12 cellular contexts compared by ENCODE assay signal in the genomic region with DNA sequence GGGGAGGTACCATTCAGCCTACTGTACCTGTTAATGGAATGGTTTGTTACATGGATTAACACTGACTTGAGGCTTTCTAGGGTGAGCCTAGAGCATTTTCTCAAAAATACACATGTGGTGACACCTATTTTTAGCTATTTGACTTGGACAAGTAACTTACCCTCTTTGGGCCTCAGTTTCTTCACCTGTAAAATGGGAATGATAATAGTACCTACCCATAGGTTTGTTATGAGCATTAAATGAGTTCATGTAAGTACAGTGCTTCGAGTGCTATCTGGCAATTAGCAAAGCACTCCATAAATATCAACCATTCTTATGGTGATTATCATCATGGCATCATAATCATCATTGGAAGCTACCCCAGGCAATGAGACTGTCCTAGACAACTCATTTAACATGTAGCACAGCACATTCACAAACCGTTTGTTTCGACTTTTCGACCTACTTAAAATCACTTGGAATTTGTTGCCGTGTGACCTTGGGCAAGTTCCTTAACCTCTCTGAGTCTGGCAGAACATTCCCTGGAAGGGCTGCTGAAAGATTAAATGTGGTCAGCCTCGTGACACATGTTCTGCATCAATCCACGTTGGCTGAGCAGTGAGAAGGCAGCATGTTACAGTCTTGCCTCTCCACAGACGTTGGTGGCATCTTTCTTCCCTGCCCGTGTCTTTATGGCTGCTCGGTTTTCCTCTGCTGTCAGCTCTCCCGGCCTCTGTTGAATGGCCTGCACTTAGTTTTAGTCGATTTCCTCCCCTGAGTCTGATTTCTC.
DNase-seq lines count a peak whose midpoint lies in the region; ATAC-seq and TF ChIP-seq lines count a peak whose summit lies in the region.
"Had no signal": no experiment of that assay in that cellular context is flagged by ENCODE, and none has a peak within 500 bp of the region (broad histone marks: within the 10 kb centered on the region; RNA-seq: fewer than 3 reads in every experiment).

No MANE protein-coding gene starts in this region.

- H3K27me3 ChIP-seq in liver (ENCODE audit: control insufficient read depth in 4 of 4, insufficient read depth in 4 of 4, low read length in 3 of 4) (no peaks in the 10 kb centered on the region), suprapubic skin (no peaks in the 10 kb centered on the region)
- H3K27me3 ChIP-seq: SJCRH30 had no signal

- H3K36me3 ChIP-seq in liver (ENCODE audit: control insufficient read depth in 4 of 4, insufficient read depth in 3 of 4, low read depth in 1 of 4, low read length in 3 of 4) = no peaks in the 10 kb centered on the region
- H3K36me3 ChIP-seq in suprapubic skin = no peaks in the 10 kb centered on the region
- H3K36me3 ChIP-seq: SJCRH30 had no signal

- H3K27ac Mint-ChIP-seq in activated CD4-positive, alpha-beta memory T cell treated with anti-CD3 and anti-CD28 coated beads for 36 hours = peak overlapping the region; percentile 95
- no peak overlapping the region for H3K27ac Mint-ChIP-seq in activated CD4-positive, alpha-beta memory T cell treated with anti-CD3 and anti-CD28 coated beads, Interleukin-2, amount 10 ng/mL, durations not matched to agents 7 days and 5 days
- H3K27ac Mint-ChIP-seq in activated naive CD8-positive, alpha-beta T cell treated with anti-CD3 and anti-CD28 coated beads, Interleukin-2, amount 10 ng/mL, durations not matched to agents 7 days and 5 days = no peak overlapping the region
- H3K27ac Mint-ChIP-seq: activated CD8-positive, alpha-beta T cell treated with anti-CD3 and anti-CD28 coated beads, Interleukin-2, amount 10 ng/mL, durations not matched to agents 7 days and 5 days had no signal

- POLR2A ChIA-PET in activated CD4-positive, alpha-beta memory T cell treated with anti-CD3 and anti-CD28 coated beads for 36 hours (lab: Charles Lee) = no interaction called here
- POLR2A ChIA-PET in activated CD4-positive, alpha-beta memory T cell treated with anti-CD3 and anti-CD28 coated beads, Interleukin-2, amount 10 ng/mL, durations not matched to agents 7 days and 5 days (lab: Charles Lee) = interaction anchor here (5.0 kb wide), 1 partner anchor 14 kb away, joined by 33 read pairs; no protein-coding TSS in a partner anchor
- POLR2A ChIA-PET in activated naive CD8-positive, alpha-beta T cell treated with anti-CD3 and anti-CD28 coated beads, Interleukin-2, amount 10 ng/mL, durations not matched to agents 7 days and 5 days (lab: Charles Lee) = no interaction called here

- DNase-seq in activated CD4-positive, alpha-beta memory T cell treated with anti-CD3 and anti-CD28 coated beads for 36 hours = no peak
- no peak for DNase-seq in activated CD4-positive, alpha-beta memory T cell treated with anti-CD3 and anti-CD28 coated beads, Interleukin-2, amount 10 ng/mL, durations not matched to agents 7 days and 5 days
- no peak for DNase-seq in activated naive CD8-positive, alpha-beta T cell treated with anti-CD3 and anti-CD28 coated beads, Interleukin-2, amount 10 ng/mL, durations not matched to agents 7 days and 5 days
- no peak for DNase-seq in suprapubic skin (ENCODE audit: low spot score in 2 of 2)
- DNase-seq: activated CD8-positive, alpha-beta T cell treated with anti-CD3 and anti-CD28 coated beads, Interleukin-2, amount 10 ng/mL, durations not matched to agents 7 days and 5 days; central memory CD4-positive, alpha-beta T cell; hippocampal formation; SJCRH30 had no signal

- H3K4me1 ChIP-seq in liver (ENCODE audit: control insufficient read depth in 4 of 4, insufficient read depth in 4 of 4, low read length in 3 of 4) (peaks cover 0 to 15% (median 6%) of the 10 kb centered on the region in 4 donors), suprapubic skin (peaks cover 46% of the 10 kb centered on the region)

- TF ChIP-seq POLR2A in suprapubic skin (IDR thresholded peaks at IDR 0.05) = no peak

- intact Hi-C loops in activated CD4-positive, alpha-beta memory T cell treated with anti-CD3 and anti-CD28 coated beads for 36 hours (cut with micrococcal nuclease) = loop anchor here (5.0 kb wide), 1 partner anchor 196 kb away; no protein-coding TSS in a partner anchor

- no peak overlapping the region for H3K9ac ChIP-seq in liver (ENCODE audit: low read depth in 1 of 2, low read length in 2 of 2)

- TF ChIP-seq RAD21 in liver (IDR thresholded peaks at IDR 0.05) = peak in 1 of 2 donors; percentile 4

- no peak for TF ChIP-seq EP300 in suprapubic skin (IDR thresholded peaks at IDR 0.05)

- TF ChIP-seq CTCF in liver (IDR thresholded peaks at IDR 0.05; ENCODE audit: low read depth, low read length, missing input control) (no peak), suprapubic skin (IDR thresholded peaks at IDR 0.05) (no peak)

- ATAC-seq in activated naive CD8-positive, alpha-beta T cell treated with anti-CD3 and anti-CD28 coated beads, Interleukin-2, amount 10 ng/mL, durations not matched to agents 7 days and 5 days (ENCODE audit: low read depth) = no peak
- ATAC-seq in GM18519 (IDR thresholded peaks at IDR 0.05; ENCODE audit: low FRiP score, unreplicated experiment) = no peak
- ATAC-seq in HG03460 (IDR thresholded peaks at IDR 0.05; ENCODE audit: unreplicated experiment) = no peak
- ATAC-seq in HG03280 (IDR thresholded peaks at IDR 0.05; ENCODE audit: unreplicated experiment) = no peak
- ATAC-seq: activated CD8-positive, alpha-beta T cell treated with anti-CD3 and anti-CD28 coated beads, Interleukin-2, amount 10 ng/mL, durations not matched to agents 7 days and 5 days had no signal

- H3K27ac ChIP-seq in liver (ENCODE audit: low read depth in 1 of 2, low read length in 2 of 2) (no peak overlapping the region), suprapubic skin (peak overlapping the region; percentile 4)
- H3K27ac ChIP-seq: SJCRH30 had no signal

- CTCF ChIA-PET in activated CD4-positive, alpha-beta memory T cell treated with anti-CD3 and anti-CD28 coated beads for 36 hours (lab: Charles Lee) = interaction anchor here (0.8 to 2.0 kb wide), 3 partner anchors 19 to 292 kb away, joined by 3 to 10 read pairs (median 5); partner anchors contain the start of gene SLC41A2
- CTCF ChIA-PET in activated CD4-positive, alpha-beta memory T cell treated with anti-CD3 and anti-CD28 coated beads, Interleukin-2, amount 10 ng/mL, durations not matched to agents 7 days and 5 days (lab: Charles Lee) = no interaction called here

- no peaks in the 10 kb centered on the region for H3K9me3 Mint-ChIP-seq in activated CD4-positive, alpha-beta memory T cell treated with anti-CD3 and anti-CD28 coated beads for 36 hours
- H3K9me3 Mint-ChIP-seq in activated CD4-positive, alpha-beta memory T cell treated with anti-CD3 and anti-CD28 coated beads, Interleukin-2, amount 10 ng/mL, durations not matched to agents 7 days and 5 days = no peaks in the 10 kb centered on the region
- H3K9me3 Mint-ChIP-seq in activated naive CD8-positive, alpha-beta T cell treated with anti-CD3 and anti-CD28 coated beads, Interleukin-2, amount 10 ng/mL, durations not matched to agents 7 days and 5 days = no peaks in the 10 kb centered on the region

- H3K36me3 Mint-ChIP-seq in activated CD4-positive, alpha-beta memory T cell treated with anti-CD3 and anti-CD28 coated beads for 36 hours = no peaks in the 10 kb centered on the region
- peaks cover 26% of the 10 kb centered on the region for H3K36me3 Mint-ChIP-seq in activated CD4-positive, alpha-beta memory T cell treated with anti-CD3 and anti-CD28 coated beads, Interleukin-2, amount 10 ng/mL, durations not matched to agents 7 days and 5 days (ENCODE audit: low read depth)
- peaks cover 11% of the 10 kb centered on the region for H3K36me3 Mint-ChIP-seq in activated naive CD8-positive, alpha-beta T cell treated with anti-CD3 and anti-CD28 coated beads, Interleukin-2, amount 10 ng/mL, durations not matched to agents 7 days and 5 days

- WGBS in liver = 77% methylated on average over 12 of the region's 12 CpGs
- WGBS in suprapubic skin = 66% methylated on average over 12 of the region's 12 CpGs

- H3K27me3 Mint-ChIP-seq in activated CD4-positive, alpha-beta memory T cell treated with anti-CD3 and anti-CD28 coated beads for 36 hours = no peaks in the 10 kb centered on the region
- no peaks in the 10 kb centered on the region for H3K27me3 Mint-ChIP-seq in activated CD4-positive, alpha-beta memory T cell treated with anti-CD3 and anti-CD28 coated beads, Interleukin-2, amount 10 ng/mL, durations not matched to agents 7 days and 5 days
- H3K27me3 Mint-ChIP-seq in activated naive CD8-positive, alpha-beta T cell treated with anti-CD3 and anti-CD28 coated beads, Interleukin-2, amount 10 ng/mL, durations not matched to agents 7 days and 5 days = no peaks in the 10 kb centered on the region

- H3K4me3 Mint-ChIP-seq in activated CD4-positive, alpha-beta memory T cell treated with anti-CD3 and anti-CD28 coated beads for 36 hours = no peak overlapping the region
- H3K4me3 Mint-ChIP-seq in activated CD4-positive, alpha-beta memory T cell treated with anti-CD3 and anti-CD28 coated beads, Interleukin-2, amount 10 ng/mL, durations not matched to agents 7 days and 5 days = no peak overlapping the region
- H3K4me3 Mint-ChIP-seq in activated naive CD8-positive, alpha-beta T cell treated with anti-CD3 and anti-CD28 coated beads, Interleukin-2, amount 10 ng/mL, durations not matched to agents 7 days and 5 days = peak overlapping the region; percentile 34
- H3K4me3 Mint-ChIP-seq: activated CD8-positive, alpha-beta T cell treated with anti-CD3 and anti-CD28 coated beads, Interleukin-2, amount 10 ng/mL, durations not matched to agents 7 days and 5 days had no signal

- H3K4me3 ChIP-seq in liver (ENCODE audit: low read depth in 1 of 3, low read length in 3 of 3) (no peak overlapping the region), suprapubic skin (no peak overlapping the region)
- H3K4me3 ChIP-seq: SJCRH30 had no signal

- peaks cover 67% of the 10 kb centered on the region for H3K4me1 Mint-ChIP-seq in activated CD4-positive, alpha-beta memory T cell treated with anti-CD3 and anti-CD28 coated beads for 36 hours (ENCODE audit: low read depth)
- peaks cover 59% of the 10 kb centered on the region for H3K4me1 Mint-ChIP-seq in activated CD4-positive, alpha-beta memory T cell treated with anti-CD3 and anti-CD28 coated beads, Interleukin-2, amount 10 ng/mL, durations not matched to agents 7 days and 5 days
- peaks cover 50% of the 10 kb centered on the region for H3K4me1 Mint-ChIP-seq in activated naive CD8-positive, alpha-beta T cell treated with anti-CD3 and anti-CD28 coated beads, Interleukin-2, amount 10 ng/mL, durations not matched to agents 7 days and 5 days

- H3K9me3 ChIP-seq in liver (ENCODE audit: control insufficient read depth in 4 of 4, low read length in 3 of 4) = no peaks in the 10 kb centered on the region
- no peaks in the 10 kb centered on the region for H3K9me3 ChIP-seq in suprapubic skin
- H3K9me3 ChIP-seq: SJCRH30 had no signal

TF ChIP-seq in liver, 16 proteins besides CTCF, POLR2A, EP300 and RAD21:
- TF ChIP-seq RXRA (IDR thresholded peaks at IDR 0.05) = no peak
- TF ChIP-seq NR2F2 (IDR thresholded peaks at IDR 0.05) = peak; percentile 73
